ENCODE assay signal across 16 cellular contexts in the genomic region with DNA sequence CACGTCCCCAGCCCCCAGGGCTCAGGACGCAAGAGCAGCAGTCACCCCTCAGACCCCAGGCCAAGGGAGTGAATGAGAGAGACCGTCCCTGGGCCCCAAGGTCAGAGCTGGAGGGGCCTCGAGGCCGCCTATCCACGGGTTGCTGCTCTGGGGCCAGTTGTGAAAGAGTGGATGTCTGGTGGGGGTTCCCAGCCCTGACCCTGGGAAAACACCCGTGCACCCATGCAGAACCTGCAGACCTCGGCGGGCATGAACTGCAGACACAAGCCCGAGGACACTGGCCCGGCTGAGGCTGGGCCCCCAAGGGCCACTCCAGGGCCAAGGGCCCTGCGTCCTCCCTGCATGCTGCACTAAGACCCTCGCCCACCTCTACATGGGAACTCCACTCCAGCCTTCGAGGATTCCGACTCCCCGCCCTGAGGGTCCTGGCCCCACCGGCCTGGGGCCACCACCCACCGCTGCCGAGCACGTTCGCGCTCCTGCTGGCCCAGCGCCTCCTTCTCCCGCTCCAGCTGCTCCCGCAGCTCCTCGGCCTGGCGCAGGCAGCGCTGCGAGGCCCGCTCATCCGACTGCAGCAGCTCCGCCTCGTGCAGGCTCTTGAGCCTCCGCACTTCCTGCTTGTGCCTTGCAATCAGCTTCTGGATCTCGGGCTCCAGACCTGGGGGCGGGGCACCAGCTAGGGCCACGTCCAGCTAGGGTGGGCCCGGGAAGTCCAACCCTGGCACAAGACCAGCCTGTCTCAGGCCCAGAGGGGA. TPM values are rescaled to one million over a fixed set of nuclear protein-coding genes. Genes with fewer than 3 reads are reported as not detected.
DNase-seq lines count a peak whose midpoint lies in the region; ATAC-seq and TF ChIP-seq lines count a peak whose summit lies in the region.
"Had no signal": no experiment of that assay in that cellular context is flagged by ENCODE, and none has a peak within 500 bp of the region (broad histone marks: within the 10 kb centered on the region; RNA-seq: fewer than 3 reads in every experiment).

No MANE protein-coding gene starts in this region.

- ATAC-seq in Right ventricle myocardium superior (ENCODE audit: poor library complexity) = no peak
- no peak for ATAC-seq in activated CD8-positive, alpha-beta T cell treated with anti-CD3 and anti-CD28 coated beads for 36 hours

- H3K27me3 Mint-ChIP-seq in activated CD8-positive, alpha-beta T cell treated with anti-CD3 and anti-CD28 coated beads for 36 hours = no peaks in the 10 kb centered on the region

- H3K4me3 Mint-ChIP-seq in activated CD8-positive, alpha-beta T cell treated with anti-CD3 and anti-CD28 coated beads for 36 hours = no peak overlapping the region
- H3K4me3 Mint-ChIP-seq: GM23338 had no signal

- H3K9me3 Mint-ChIP-seq in activated CD8-positive, alpha-beta T cell treated with anti-CD3 and anti-CD28 coated beads for 36 hours = no peaks in the 10 kb centered on the region
- H3K9me3 Mint-ChIP-seq: GM23338 had no signal

- peaks cover 44% of the 10 kb centered on the region for H3K4me1 ChIP-seq in left ventricle myocardium inferior
- H3K4me1 ChIP-seq in Peyer's patch = no peaks in the 10 kb centered on the region
- H3K4me1 ChIP-seq in ascending aorta = no peaks in the 10 kb centered on the region
- H3K4me1 ChIP-seq: Caco-2 had no signal

- POLR2A ChIA-PET in activated CD8-positive, alpha-beta T cell treated with anti-CD3 and anti-CD28 coated beads for 36 hours (lab: Charles Lee) = no interaction called here

- intact Hi-C loops in Right ventricle myocardium superior (cut with DNase I) (no loop called here), left ventricle myocardium inferior (cut with micrococcal nuclease) (no loop called here), ascending aorta (cut with DNase I) (no loop called here)
- intact Hi-C loops in activated CD8-positive, alpha-beta T cell treated with anti-CD3 and anti-CD28 coated beads for 36 hours (cut with micrococcal nuclease) = no loop called here

- H3K4me1 Mint-ChIP-seq in activated CD8-positive, alpha-beta T cell treated with anti-CD3 and anti-CD28 coated beads for 36 hours (ENCODE audit: low read depth) = no peaks in the 10 kb centered on the region
- H3K4me1 Mint-ChIP-seq: GM23338 had no signal

- H3K36me3 Mint-ChIP-seq in activated CD8-positive, alpha-beta T cell treated with anti-CD3 and anti-CD28 coated beads for 36 hours (ENCODE audit: low read depth) = no peaks in the 10 kb centered on the region

- CTCF ChIA-PET in activated CD8-positive, alpha-beta T cell treated with anti-CD3 and anti-CD28 coated beads for 36 hours (lab: Charles Lee) = no interaction called here

- no peak overlapping the region for H3K4me3 ChIP-seq in left ventricle myocardium inferior
- H3K4me3 ChIP-seq in fibroblast of the aortic adventitia (ENCODE audit: low read depth, low read length) = no peak overlapping the region
- H3K4me3 ChIP-seq in Peyer's patch = no peak overlapping the region
- no peak overlapping the region for H3K4me3 ChIP-seq in ascending aorta
- H3K4me3 ChIP-seq: GM23338 had no signal

- no peak overlapping the region for H3K27ac Mint-ChIP-seq in activated CD8-positive, alpha-beta T cell treated with anti-CD3 and anti-CD28 coated beads for 36 hours
- H3K27ac Mint-ChIP-seq: GM23338 had no signal

- H3K27me3 ChIP-seq in left ventricle myocardium inferior (ENCODE audit: low read depth) (no peaks in the 10 kb centered on the region), Peyer's patch (no peaks in the 10 kb centered on the region), ascending aorta (no peaks in the 10 kb centered on the region)

- TF ChIP-seq CTCF in left ventricle myocardium inferior (IDR thresholded peaks at IDR 0.05; ENCODE audit: borderline replicate concordance) = no peak
- no peak for TF ChIP-seq CTCF in fibroblast of the aortic adventitia (IDR thresholded peaks at IDR 0.05; ENCODE audit: insufficient read depth, low read length)
- no peak for TF ChIP-seq CTCF in Peyer's patch (IDR thresholded peaks at IDR 0.05)
- no peak for TF ChIP-seq CTCF in activated CD8-positive, alpha-beta T cell treated with anti-CD3 and anti-CD28 coated beads for 36 hours (IDR thresholded peaks at IDR 0.05)
- TF ChIP-seq CTCF in ascending aorta (IDR thresholded peaks at IDR 0.05) = no peak

- DNase-seq in Right ventricle myocardium superior (peak; percentile 15), left ventricle myocardium inferior (no peak), SK-N-DZ (ENCODE audit: low spot score) (peak; percentile 72), fibroblast of the aortic adventitia (ENCODE audit: low read depth) (peak; percentile 15), ureter (ENCODE audit: low spot score) (peak; percentile 68), Peyer's patch (no peak), ascending aorta (ENCODE audit: low spot score in 2 of 2) (no peak)
- DNase-seq in activated CD8-positive, alpha-beta T cell treated with anti-CD3 and anti-CD28 coated beads for 36 hours = no peak
- DNase-seq: C1 segment of cervical spinal cord, Caco-2, Kasumi-1, NCI-H1930, NCI-H2171 treated with DMSO at 0.1 percent for 48 hours, NCI-H510A had no signal

- H3K27ac ChIP-seq in left ventricle myocardium inferior (replicated peaks) (no peak overlapping the region), Peyer's patch (no peak overlapping the region), ascending aorta (no peak overlapping the region)
- H3K27ac ChIP-seq: 22Rv1 had no signal

- H3K36me3 ChIP-seq in left ventricle myocardium inferior (peaks cover 14% of the 10 kb centered on the region), Peyer's patch (no peaks in the 10 kb centered on the region), ascending aorta (peaks cover under 1 to 8% of the 10 kb centered on the region in 2 donors)

- no peaks in the 10 kb centered on the region for H3K9me3 ChIP-seq in left ventricle myocardium inferior (replicated peaks)
- H3K9me3 ChIP-seq in Peyer's patch = no peaks in the 10 kb centered on the region
- H3K9me3 ChIP-seq in ascending aorta = no peaks in the 10 kb centered on the region
- H3K9me3 ChIP-seq: Caco-2 had no signal

- TF ChIP-seq POLR2A in Peyer's patch (IDR thresholded peaks at IDR 0.05) = no peak

RNA-seq across cellular contexts. Expression of a gene that starts 27.6 kb away (rescaled TPM):
- total RNA-seq in Right ventricle myocardium superior = 5.3 TPM
- 2.3 TPM for total RNA-seq in left ventricle myocardium inferior
- polyA plus RNA-seq in SK-N-DZ (2014; cell fraction: cytosol; rRNA removed) = 0.26 and 0.47 TPM in 2 replicates
- polyA plus RNA-seq in SK-N-DZ (2014; cell fraction: nucleus; rRNA removed) = 1.3 and 2.4 TPM in 2 replicates
- 0.16 and 0.18 TPM in 2 replicates for total RNA-seq in fibroblast of the aortic adventitia (ENCODE audit: low replicate concordance)
- total RNA-seq in ureter = 3.4 TPM
- total RNA-seq in Peyer's patch = 100 to 1,000 TPM in 3 of 4 donors, 10 to 100 TPM in 1; 23.9 to 190 (median 123) TPM
- total RNA-seq in activated CD8-positive, alpha-beta T cell treated with anti-CD3 and anti-CD28 coated beads for 36 hours = under 1 TPM; 0.63 to 0.98 TPM
- 20.6 TPM for total RNA-seq in ascending aorta

RNA-seq across cellular contexts. Expression of a gene that starts 28.3 kb away (rescaled TPM):
- total RNA-seq in Right ventricle myocardium superior (not detected), left ventricle myocardium inferior (not detected), fibroblast of the aortic adventitia (ENCODE audit: low replicate concordance) (not detected in 2 replicates), ureter (not detected), Peyer's patch (not detected), ascending aorta (not detected)
- not detected in 2 replicates for polyA plus RNA-seq in SK-N-DZ (2014; cell fraction: cytosol; rRNA removed)
- polyA plus RNA-seq in SK-N-DZ (2014; cell fraction: nucleus; rRNA removed) = not detected in 2 replicates
- total RNA-seq in activated CD8-positive, alpha-beta T cell treated with anti-CD3 and anti-CD28 coated beads for 36 hours = not detected
- total RNA-seq: Caco-2, GM23338 had no signal
- polyA plus RNA-seq: GM23338 had no signal

RNA-seq across cellular contexts. Expression of a gene that starts 29.1 kb away (rescaled TPM):
- total RNA-seq in Right ventricle myocardium superior (11.1 TPM), left ventricle myocardium inferior (7.6 TPM), fibroblast of the aortic adventitia (ENCODE audit: low replicate concordance) (9.6 and 30.1 TPM in 2 replicates), ureter (5.4 TPM), Peyer's patch (10 to 100 TPM in 2 of 4 donors, 1 to 10 TPM in 2; 3.5 to 77.6 (median 9.8) TPM), ascending aorta (6.7 TPM)
- polyA plus RNA-seq in SK-N-DZ (2014; cell fraction: cytosol; rRNA removed) = 21.0 and 35.3 TPM in 2 replicates
- 115 and 119 TPM in 2 replicates for polyA plus RNA-seq in SK-N-DZ (2014; cell fraction: nucleus; rRNA removed)
- total RNA-seq in activated CD8-positive, alpha-beta T cell treated with anti-CD3 and anti-CD28 coated beads for 36 hours = 10 to 100 TPM in 1 of 2 experiments, 1 to 10 TPM in 1; 7.9 to 10.9 TPM

RNA-seq across cellular contexts. Expression of a gene that starts 45.2 kb away (rescaled TPM):
- total RNA-seq in Right ventricle myocardium superior = 13.4 TPM
- 15.9 TPM for total RNA-seq in left ventricle myocardium inferior
- 26.7 and 42.5 TPM in 2 replicates for polyA plus RNA-seq in SK-N-DZ (2014; cell fraction: cytosol; rRNA removed)
- polyA plus RNA-seq in SK-N-DZ (2014; cell fraction: nucleus; rRNA removed) = 321 and 355 TPM in 2 replicates
- total RNA-seq in fibroblast of the aortic adventitia (ENCODE audit: low replicate concordance) = 3.4 and 13.3 TPM in 2 replicates
- 37.1 TPM for total RNA-seq in ureter
- total RNA-seq in Peyer's patch = 100 to 1,000 TPM in 1 of 4 donors, 10 to 100 TPM in 3; 38.0 to 156 (median 79.4) TPM
- total RNA-seq in activated CD8-positive, alpha-beta T cell treated with anti-CD3 and anti-CD28 coated beads for 36 hours = 10 to 100 TPM; 28.2 to 32.2 TPM
- total RNA-seq in ascending aorta = 117 TPM

RNA-seq across cellular contexts. Expression of a gene that starts 45.5 kb away (rescaled TPM):
- total RNA-seq in Right ventricle myocardium superior (59.4 TPM), left ventricle myocardium inferior (61.5 TPM), fibroblast of the aortic adventitia (ENCODE audit: low replicate concordance) (27.4 and 66.6 TPM in 2 replicates), ureter (52.9 TPM), Peyer's patch (10 to 100 TPM; 17.8 to 62.7 (median 25.2) TPM), ascending aorta (6.5 TPM)
- polyA plus RNA-seq in SK-N-DZ (2014; cell fraction: cytosol; rRNA removed) = 58.7 and 69.4 TPM in 2 replicates
- polyA plus RNA-seq in SK-N-DZ (2014; cell fraction: nucleus; rRNA removed) = 92.5 and 97.0 TPM in 2 replicates
- total RNA-seq in activated CD8-positive, alpha-beta T cell treated with anti-CD3 and anti-CD28 coated beads for 36 hours = 10 to 100 TPM; 72.3 to 75.4 TPM

Comparison
In these comparisons a context has a peak if more than half of its experiments do, and no peak if none do; other contexts are left out.
1. DNase-seq: peak in Right ventricle myocardium superior (single experiment), SK-N-DZ (single experiment), fibroblast of the aortic adventitia (single experiment) and ureter (single experiment); none in left ventricle myocardium inferior (single experiment), Peyer's patch (0 of 3), activated CD8-positive, alpha-beta T cell treated with anti-CD3 and anti-CD28 coated beads for 36 hours (single experiment) and ascending aorta (0 of 2).